Comparison of ENCODE assay signal across 1 cellular context in genomic region chr6:20203561-20204528, GRCh38.
TF ChIP-seq lines count a peak whose summit lies in the region.

No MANE protein-coding gene starts in this region.

TF ChIP-seq in A549, 52 proteins besides CTCF, POLR2A, EP300 and RAD21 (continued from another document):
- TF ChIP-seq HMGXB4 (CRISPR knock-in tag; IDR thresholded peaks at IDR 0.05; ENCODE audit: borderline replicate concordance), result no peak
- no peak for TF ChIP-seq MAZ (IDR thresholded peaks at IDR 0.05; ENCODE audit: borderline replicate concordance, low read depth, low read length)
- TF ChIP-seq ZSCAN20 (CRISPR knock-in tag; IDR thresholded peaks at IDR 0.05), result no peak
- no peak for TF ChIP-seq ZC3H11A (IDR thresholded peaks at IDR 0.05)
- no peak for TF ChIP-seq BHLHE40 (IDR thresholded peaks at IDR 0.05; ENCODE audit: low read depth, low read length)
- TF ChIP-seq ESRRA (IDR thresholded peaks at IDR 0.05; ENCODE audit: borderline replicate concordance, low read length), result no peak
- TF ChIP-seq ZNF302 (CRISPR knock-in tag; IDR thresholded peaks at IDR 0.05), result no peak
- TF ChIP-seq KDM5A (IDR thresholded peaks at IDR 0.05), result no peak
- TF ChIP-seq FOSL2 (IDR thresholded peaks at IDR 0.05), result no peak
- no peak for TF ChIP-seq FOSL2 (CRISPR knock-in tag; IDR thresholded peaks at IDR 0.05)
- no peak for TF ChIP-seq TP53 (CRISPR knock-in tag; IDR thresholded peaks at IDR 0.05)
- no peak for TF ChIP-seq RFX5 (IDR thresholded peaks at IDR 0.05)
- TF ChIP-seq BCL3 (IDR thresholded peaks at IDR 0.05), result no peak
